ENCODE assay signal across 9 cellular contexts in genomic region chr19:12676384-12676792, GRCh38. TPM values are rescaled to one million over a fixed set of nuclear protein-coding genes. Genes with fewer than 3 reads are reported as not detected.
DNase-seq lines count a peak whose midpoint lies in the region; ATAC-seq and TF ChIP-seq lines count a peak whose summit lies in the region.
"Had no signal": no experiment of that assay in that cellular context is flagged by ENCODE, and none has a peak within 500 bp of the region (broad histone marks: within the 10 kb centered on the region; RNA-seq: fewer than 3 reads in every experiment).

No MANE protein-coding gene starts in this region.

- DNase-seq in EH (ENCODE audit: low read depth): peak; percentile 76
- DNase-seq in M059J (ENCODE audit: low read depth): peak; percentile 80
- peak; percentile 78 for DNase-seq in SK-N-DZ (ENCODE audit: low spot score)
- peak; percentile 71 to 83 (median 81) for DNase-seq in activated naive CD4-positive, alpha-beta T cell (lab: John Stamatoyannopoulos, UW)
- peak; percentile 85 for DNase-seq in glomerular visceral epithelial cell (ENCODE audit: extremely low spot score)
- DNase-seq in progenitor cell of endocrine pancreas (ENCODE audit: low spot score, unreplicated experiment): peak; percentile 88
- peak; percentile 74 to 78 for DNase-seq in uterus

- H3K36me3 Mint-ChIP-seq in progenitor cell of endocrine pancreas (ENCODE audit: insufficient read depth): peaks cover 28% of the 10 kb centered on the region

- H3K9me3 ChIP-seq in uterus: no peaks in the 10 kb centered on the region

- intact Hi-C loops in uterus (cut with DNase I; ENCODE audit: low total_unique reads): no loop called here

- H3K27me3 ChIP-seq in uterus: no peaks in the 10 kb centered on the region

- no peak overlapping the region for H3K4me3 ChIP-seq in uterus

- H3K9me3 Mint-ChIP-seq in progenitor cell of endocrine pancreas (ENCODE audit: low read depth): no peaks in the 10 kb centered on the region

- no peaks in the 10 kb centered on the region for H3K27me3 Mint-ChIP-seq in progenitor cell of endocrine pancreas

- H3K27ac Mint-ChIP-seq in progenitor cell of endocrine pancreas: peak overlapping the region; percentile 88

- no peak overlapping the region for H3K27ac ChIP-seq in uterus
- H3K27ac ChIP-seq: epithelial cell of prostate had no signal

- peak; percentile 89 for TF ChIP-seq CTCF in progenitor cell of endocrine pancreas (IDR thresholded peaks at IDR 0.05; ENCODE audit: unreplicated experiment)
- TF ChIP-seq CTCF in uterus (IDR thresholded peaks at IDR 0.05): peak; percentile 69 to 73 (median 72)

- H3K4me3 Mint-ChIP-seq in progenitor cell of endocrine pancreas (ENCODE audit: low read depth): no peak overlapping the region

- H3K36me3 ChIP-seq in uterus: no peaks in the 10 kb centered on the region

- no peak for ATAC-seq in HG03025 (IDR thresholded peaks at IDR 0.05; ENCODE audit: low FRiP score, unreplicated experiment)

- H3K4me1 Mint-ChIP-seq in progenitor cell of endocrine pancreas (ENCODE audit: low read depth): peaks cover 8% of the 10 kb centered on the region

- H3K4me1 ChIP-seq in uterus: no peaks in the 10 kb centered on the region

- no peak for TF ChIP-seq POLR2A in uterus (IDR thresholded peaks at IDR 0.05)

RNA-seq across cellular contexts. Expression of gene DHPS, which starts 5.3 kb away (rescaled TPM):
- 82.7 and 108 TPM in 2 replicates for total RNA-seq in M059J (2014; rRNA removed; shearing (Covaris generic))
- polyA plus RNA-seq in SK-N-DZ (2014; cell fraction: cytosol; rRNA removed): 166 and 216 TPM in 2 replicates
- 315 and 344 TPM in 2 replicates for polyA plus RNA-seq in SK-N-DZ (2014; cell fraction: nucleus; rRNA removed)
- 92.0 and 106 TPM in 2 replicates for total RNA-seq in progenitor cell of endocrine pancreas
- total RNA-seq in uterus: 100 to 1,000 TPM in 2 of 4 donors, 10 to 100 TPM in 2; 70.9 to 125 (median 97.1) TPM

RNA-seq across cellular contexts. Expression of gene WDR83, which starts 9.8 kb away (rescaled TPM):
- 9.6 and 10.5 TPM in 2 replicates for total RNA-seq in M059J (2014; rRNA removed; shearing (Covaris generic))
- polyA plus RNA-seq in SK-N-DZ (2014; cell fraction: cytosol; rRNA removed): 18.4 and 20.2 TPM in 2 replicates
- polyA plus RNA-seq in SK-N-DZ (2014; cell fraction: nucleus; rRNA removed): 17.9 and 23.9 TPM in 2 replicates
- total RNA-seq in progenitor cell of endocrine pancreas (16.3 and 17.2 TPM in 2 replicates), uterus (10 to 100 TPM in 2 of 4 donors, 1 to 10 TPM in 2; 1.5 to 24.7 (median 8.5) TPM)

RNA-seq across cellular contexts. Expression of gene MAN2B1, which starts 9.8 kb away (rescaled TPM):
- total RNA-seq in M059J (2014; rRNA removed; shearing (Covaris generic)): 57.8 and 68.4 TPM in 2 replicates
- polyA plus RNA-seq in SK-N-DZ (2014; cell fraction: cytosol; rRNA removed): 39.2 and 43.2 TPM in 2 replicates
- polyA plus RNA-seq in SK-N-DZ (2014; cell fraction: nucleus; rRNA removed): 30.1 and 57.5 TPM in 2 replicates
- total RNA-seq in progenitor cell of endocrine pancreas: 115 and 120 TPM in 2 replicates
- 10 to 100 TPM; 15.9 to 54.1 (median 42.8) TPM for total RNA-seq in uterus

RNA-seq across cellular contexts. Expression of gene GNG14, which starts 11.4 kb away (rescaled TPM):
- total RNA-seq in M059J (2014; rRNA removed; shearing (Covaris generic)): not detected in 2 replicates
- polyA plus RNA-seq in SK-N-DZ (2014; cell fraction: cytosol; rRNA removed): not detected in 2 replicates
- polyA plus RNA-seq in SK-N-DZ (2014; cell fraction: nucleus; rRNA removed): not detected in 2 replicates
- not detected in 2 replicates for total RNA-seq in progenitor cell of endocrine pancreas
- not detected for total RNA-seq in uterus

RNA-seq across cellular contexts. Expression of gene FBXW9, which starts 20.0 kb away (rescaled TPM):
- 12.0 and 14.5 TPM in 2 replicates for total RNA-seq in M059J (2014; rRNA removed; shearing (Covaris generic))
- polyA plus RNA-seq in SK-N-DZ (2014; cell fraction: cytosol; rRNA removed): 17.4 and 17.8 TPM in 2 replicates
- 15.1 and 15.9 TPM in 2 replicates for polyA plus RNA-seq in SK-N-DZ (2014; cell fraction: nucleus; rRNA removed)
- total RNA-seq in progenitor cell of endocrine pancreas: 14.6 and 15.1 TPM in 2 replicates
- 1 to 10 TPM in 2 of 4 donors, not detected in 2; 3.8 to 9.5 TPM for total RNA-seq in uterus
